Comparison of ENCODE assay signal across 25 cellular contexts in the genomic region with DNA sequence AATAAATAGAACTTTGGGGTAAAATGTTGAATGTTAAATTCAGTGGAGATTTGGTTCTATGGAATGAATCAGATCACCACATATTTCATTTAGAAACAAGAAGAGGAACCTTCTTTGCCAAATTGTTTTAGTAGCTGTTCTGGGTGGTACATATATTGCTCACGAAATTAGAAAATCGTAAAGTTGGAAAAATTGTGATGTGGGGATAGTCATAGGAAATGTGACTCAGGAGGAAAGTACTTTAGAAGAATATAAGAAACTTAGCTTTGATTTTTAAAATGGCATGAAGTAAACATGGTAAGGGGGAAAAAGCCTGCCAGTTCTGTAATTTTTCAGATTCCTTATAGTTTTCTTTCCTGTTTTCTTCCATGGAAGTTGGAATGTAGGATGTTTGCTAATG. TPM values are rescaled to one million over a fixed set of nuclear protein-coding genes. Genes with fewer than 3 reads are reported as not detected.
DNase-seq lines count a peak whose midpoint lies in the region; ATAC-seq and TF ChIP-seq lines count a peak whose summit lies in the region.
"Had no signal": no experiment of that assay in that cellular context is flagged by ENCODE, and none has a peak within 500 bp of the region (broad histone marks: within the 10 kb centered on the region; RNA-seq: fewer than 3 reads in every experiment).

No MANE protein-coding gene starts in this region.

- no peaks in the 10 kb centered on the region for H3K9me3 ChIP-seq in osteoblast (ENCODE audit: low read depth, low read length)

- H3K27me3 ChIP-seq in osteoblast (ENCODE audit: insufficient read depth, low read length) = no peaks in the 10 kb centered on the region
- H3K27me3 ChIP-seq: hepatocyte had no signal

- no peaks in the 10 kb centered on the region for H4K20me1 ChIP-seq in osteoblast (ENCODE audit: insufficient read depth, low read length)

- peak overlapping the region; percentile 85 for H3K27ac ChIP-seq in osteoblast (ENCODE audit: low read depth, low read length)
- H3K27ac ChIP-seq: hepatocyte, KMS-11, PC-9 had no signal

- H3K36me3 ChIP-seq in osteoblast (ENCODE audit: insufficient read depth, low read length) = no peaks in the 10 kb centered on the region

- peak overlapping the region; percentile 63 for H3K4me2 ChIP-seq in osteoblast (ENCODE audit: insufficient read depth, low read length)
- H3K4me2 ChIP-seq: hepatocyte, KMS-11, PC-9 had no signal

- no peak overlapping the region for H3K4me3 ChIP-seq in astrocyte of the spinal cord (ENCODE audit: low read depth, low read length)
- peak overlapping the region; percentile 21 for H3K4me3 ChIP-seq in osteoblast (ENCODE audit: insufficient read depth, low read length)
- H3K4me3 ChIP-seq: hepatocyte, PC-9 had no signal

- no peak overlapping the region for H2AFZ ChIP-seq in osteoblast (ENCODE audit: low read length)
- H2AFZ ChIP-seq: hepatocyte, PC-9 had no signal

- TF ChIP-seq CTCF in astrocyte of the spinal cord (IDR thresholded peaks at IDR 0.05; ENCODE audit: low read depth, low read length) (no peak), osteoblast (IDR thresholded peaks at IDR 0.05; ENCODE audit: extremely low read depth, low read depth, low read length) (no peak), omental fat pad (IDR thresholded peaks at IDR 0.05) (no peak)

- H3K4me1 ChIP-seq in osteoblast (ENCODE audit: insufficient read depth, low read length) = peaks cover 14% of the 10 kb centered on the region

- DNase-seq in ELR (ENCODE audit: low read depth) (peak; percentile 66), HS-5 (ENCODE audit: low read depth) (peak; percentile 80), astrocyte of the spinal cord (ENCODE audit: low read depth, low spot score) (peak; percentile 35), osteoblast (ENCODE audit: insufficient read length, low spot score, missing footprints) (no peak), omental fat pad (ENCODE audit: low spot score) (no peak), kidney glomerular epithelial cell (lab: John Stamatoyannopoulos, UW) (no peak), 8988T (no peak)
- DNase-seq: activated CD4-positive, alpha-beta memory T cell treated with anti-CD3 and anti-CD28 coated beads, Interleukin-2, amount 10 ng/mL, durations not matched to agents 7 days and 5 days; activated gamma-delta T cell treated with Interleukin-2 at 50 U/mL for 16 hours; activated naive CD8-positive, alpha-beta T cell treated with anti-CD3 and anti-CD28 coated beads, Interleukin-2, amount 50 U/mL, for 24 hours; activated T-cell treated with anti-CD3 and anti-CD28 coated beads for 4 hours; Calu3; erythroblast; foreskin melanocyte; GOT3; mesendoderm; MV-4-11; NCI-H510A treated with DMSO at 0.1 percent for 48 hours; nucleus accumbens; PC-9; SIG-M5; stimulated activated naive CD4-positive, alpha-beta T cell treated with Interleukin-2 at 50 U/mL for 16 hours had no signal

- H3K79me2 ChIP-seq in osteoblast (ENCODE audit: insufficient read depth, low read length) = peaks cover 10% of the 10 kb centered on the region
- H3K79me2 ChIP-seq: hepatocyte had no signal

- in situ Hi-C loops in astrocyte of the spinal cord (cut with HindIII; ENCODE audit: low sequenced_read_pairs) = no loop called here

- ATAC-seq in omental fat pad (ENCODE audit: low FRiP score) = no peak
- ATAC-seq: activated naive CD8-positive, alpha-beta T cell treated with anti-CD3 and anti-CD28 coated beads, Interleukin-2, amount 50 U/mL, for 24 hours; left lobe of liver had no signal

RNA-seq across cellular contexts. Expression of a gene that starts 27.4 kb away (rescaled TPM):
- total RNA-seq in osteoblast (5.9 and 10.9 TPM in 2 replicates), omental fat pad (10 to 100 TPM in 1 of 4 donors, 1 to 10 TPM in 3; 4.6 to 22.7 (median 5.3) TPM)

RNA-seq across cellular contexts. Expression of a gene that starts 32.6 kb away (rescaled TPM):
- total RNA-seq in osteoblast (12.7 and 13.4 TPM in 2 replicates), omental fat pad (1 to 10 TPM; 3.1 to 9.1 (median 4.1) TPM)
- total RNA-seq: activated CD4-positive, alpha-beta memory T cell treated with anti-CD3 and anti-CD28 coated beads, Interleukin-2, amount 10 ng/mL, durations not matched to agents 7 days and 5 days had no signal

Comparison
In these comparisons a context has a peak if more than half of its experiments do, and no peak if none do; other contexts are left out.
1. DNase-seq: peak in ELR (single experiment), HS-5 (single experiment) and astrocyte of the spinal cord (single experiment); none in osteoblast (single experiment), omental fat pad (single experiment), kidney glomerular epithelial cell (single experiment) and 8988T (single experiment).